ENCODE assay signal across 20 cellular contexts in the genomic region with DNA sequence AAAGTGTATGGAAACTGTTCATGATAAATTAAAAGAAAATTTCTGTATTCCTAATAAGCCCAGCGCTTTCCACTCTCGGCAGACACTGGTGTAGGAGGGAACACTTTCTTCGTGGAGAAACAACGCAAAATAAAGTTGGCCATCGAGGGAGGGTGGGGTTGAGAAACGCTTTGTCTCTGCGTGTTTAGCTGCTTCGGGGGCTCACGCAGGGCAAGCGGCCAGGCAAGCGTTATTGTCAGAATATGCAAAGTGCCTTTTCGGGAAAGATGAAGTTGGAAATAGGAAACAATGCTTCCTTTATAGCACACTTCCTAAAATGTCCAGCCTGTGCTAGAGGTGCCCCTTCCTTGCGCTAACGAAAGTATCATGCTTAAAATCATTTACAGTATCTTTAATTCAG. TPM values are rescaled to one million over a fixed set of nuclear protein-coding genes. Genes with fewer than 3 reads are reported as not detected.
DNase-seq lines count a peak whose midpoint lies in the region; ATAC-seq and TF ChIP-seq lines count a peak whose summit lies in the region.
"Had no signal": no experiment of that assay in that cellular context is flagged by ENCODE, and none has a peak within 500 bp of the region (broad histone marks: within the 10 kb centered on the region; RNA-seq: fewer than 3 reads in every experiment).

No MANE protein-coding gene starts in this region.

- DNase-seq in activated T-cell treated with anti-CD3 and anti-CD28 coated beads, Interleukin-2, amount 50 U/mL, for 24 hours: no peak
- no peak for DNase-seq in activated T-cell treated with anti-CD3 and anti-CD28 coated beads, Interleukin-2, amount 50 U/mL, for 1 hour
- no peak for DNase-seq in adipocyte (ENCODE audit: low read depth)
- DNase-seq in kidney glomerular epithelial cell (lab: John Stamatoyannopoulos, UW): no peak
- no peak for DNase-seq in NCI-H2081 treated with DMSO at 0.1 percent for 48 hours (lab: John Stamatoyannopoulos, UW)
- DNase-seq: CD4-positive, alpha-beta memory T cell; erythroblast; HCEC 1CT; NCI-H1436 treated with DMSO at 0.1 percent for 48 hours; stimulated activated CD4-positive, alpha-beta T cell treated with anti-CD3 and anti-CD28 coated beads, Interleukin-2, amount 100 ng/mL, for 24 hours; stomach had no signal

- peak overlapping the region; percentile 63 for H3K27ac Mint-ChIP-seq in activated T-cell treated with anti-CD3 and anti-CD28 coated beads, Interleukin-2, amount 50 U/mL, for 24 hours
- H3K27ac Mint-ChIP-seq: mesothelial cell of epicardium had no signal

- H3K36me3 ChIP-seq in adipocyte (ENCODE audit: control insufficient read depth, insufficient read depth, low read length, severe bottlenecking) (no peaks in the 10 kb centered on the region), neural cell (ENCODE audit: insufficient read depth, low read length) (no peaks in the 10 kb centered on the region), subcutaneous abdominal adipose tissue (ENCODE audit: control insufficient read depth in 5 of 5, insufficient read depth in 5 of 5, low read length in 5 of 5) (no peaks in the 10 kb centered on the region)
- H3K36me3 ChIP-seq: gastroesophageal sphincter, sigmoid colon, stomach had no signal

- no peak for ATAC-seq in GM19397 (IDR thresholded peaks at IDR 0.05; ENCODE audit: unreplicated experiment)
- ATAC-seq: gastroesophageal sphincter, HepG2 had no signal

- TF ChIP-seq CTCF in neural cell (IDR thresholded peaks at IDR 0.05; ENCODE audit: poor library complexity, severe bottlenecking): no peak

- H3K36me3 Mint-ChIP-seq in activated T-cell treated with anti-CD3 and anti-CD28 coated beads, Interleukin-2, amount 50 U/mL, for 24 hours (ENCODE audit: low read depth): no peaks in the 10 kb centered on the region
- H3K36me3 Mint-ChIP-seq: CD4-positive, alpha-beta memory T cell; mesothelial cell of epicardium had no signal

- no peak for TF ChIP-seq EP300 in neural cell (conservative IDR thresholded peaks at IDR 0.05; ENCODE audit: poor library complexity, severe bottlenecking)

- no peak overlapping the region for H3K4me2 ChIP-seq in neural cell (ENCODE audit: low read length)

- H3K4me1 Mint-ChIP-seq in activated T-cell treated with anti-CD3 and anti-CD28 coated beads, Interleukin-2, amount 50 U/mL, for 24 hours (ENCODE audit: low read depth): peaks cover 21% of the 10 kb centered on the region

- no peaks in the 10 kb centered on the region for H3K79me2 ChIP-seq in neural cell (replicated peaks; ENCODE audit: insufficient read depth, low read length)

- H3K9me2 ChIP-seq in neural cell (ENCODE audit: insufficient read depth, low read length): no peaks in the 10 kb centered on the region

- peaks cover 75% of the 10 kb centered on the region for H3K27me3 Mint-ChIP-seq in activated T-cell treated with anti-CD3 and anti-CD28 coated beads, Interleukin-2, amount 50 U/mL, for 24 hours

- H3F3A ChIP-seq in neural cell (ENCODE audit: insufficient read depth, low read length, poor library complexity, severe bottlenecking): no peaks in the 10 kb centered on the region

- H3K27me3 ChIP-seq in adipocyte (replicated peaks; ENCODE audit: control insufficient read depth, insufficient read depth, low read length): no peaks in the 10 kb centered on the region
- peaks cover 94% of the 10 kb centered on the region for H3K27me3 ChIP-seq in neural cell (ENCODE audit: insufficient read depth, low read depth, low read length)
- H3K27me3 ChIP-seq in subcutaneous abdominal adipose tissue (ENCODE audit: control insufficient read depth in 5 of 5, insufficient read depth in 4 of 5, low read length in 5 of 5): peaks cover 0 to 8% (median 0%) of the 10 kb centered on the region in 5 donors

- H3K4me1 ChIP-seq in adipocyte (ENCODE audit: control insufficient read depth, insufficient read depth, low read length): peaks cover 19% of the 10 kb centered on the region
- peaks cover 1 to 76% (median 67%) of the 10 kb centered on the region in 5 donors for H3K4me1 ChIP-seq in subcutaneous abdominal adipose tissue (ENCODE audit: control insufficient read depth in 5 of 5, insufficient read depth in 5 of 5, low read length in 5 of 5)

- H3K27ac ChIP-seq in neural cell (ENCODE audit: low read length): no peak overlapping the region
- H3K27ac ChIP-seq in subcutaneous abdominal adipose tissue (ENCODE audit: low read depth, low read length): peak overlapping the region; percentile 37
- H3K27ac ChIP-seq: sigmoid colon, VCaP had no signal

- no peak for TF ChIP-seq RAD21 in neural cell (conservative IDR thresholded peaks at IDR 0.05)

- H2AFZ ChIP-seq in neural cell (ENCODE audit: low read depth, low read length): no peak overlapping the region

- no peaks in the 10 kb centered on the region for H3K9me3 Mint-ChIP-seq in activated T-cell treated with anti-CD3 and anti-CD28 coated beads, Interleukin-2, amount 50 U/mL, for 24 hours
- H3K9me3 Mint-ChIP-seq: central memory CD8-positive, alpha-beta T cell; mesothelial cell of epicardium had no signal

- H3K9me3 ChIP-seq in adipocyte (ENCODE audit: control insufficient read depth, low read length) (no peaks in the 10 kb centered on the region), neural cell (ENCODE audit: low read length) (no peaks in the 10 kb centered on the region), subcutaneous abdominal adipose tissue (ENCODE audit: control insufficient read depth in 5 of 5, low read length in 5 of 5) (no peaks in the 10 kb centered on the region)
- H3K9me3 ChIP-seq: gastroesophageal sphincter, sigmoid colon, stomach had no signal

- peak overlapping the region; percentile 85 for H3K4me3 ChIP-seq in adipocyte (ENCODE audit: low read length)
- no peak overlapping the region for H3K4me3 ChIP-seq in neural cell (ENCODE audit: low read length)
- peak overlapping the region in 4 of 5 donors; percentile 44 to 69 (median 52) for H3K4me3 ChIP-seq in subcutaneous abdominal adipose tissue (ENCODE audit: low read depth in 1 of 5, low read length in 5 of 5)

- H3K9ac ChIP-seq in adipocyte (ENCODE audit: low read length) (peak overlapping the region; percentile 88), neural cell (ENCODE audit: low read length) (no peak overlapping the region), subcutaneous abdominal adipose tissue (ENCODE audit: low read length in 5 of 5) (peak overlapping the region in 2 of 5 donors; percentile 17 to 23)

- H3K4me3 Mint-ChIP-seq in activated T-cell treated with anti-CD3 and anti-CD28 coated beads, Interleukin-2, amount 50 U/mL, for 24 hours: no peak overlapping the region
- H3K4me3 Mint-ChIP-seq: central memory CD8-positive, alpha-beta T cell; mesothelial cell of epicardium had no signal

- no peaks in the 10 kb centered on the region for H4K20me1 ChIP-seq in neural cell (ENCODE audit: insufficient read depth)

TF ChIP-seq in neural cell, 6 proteins besides CTCF, POLR2A, EP300 and RAD21:
- TF ChIP-seq POLR2AphosphoS5 (IDR thresholded peaks at IDR 0.05): peak; percentile 49
- TF ChIP-seq EZH2 (IDR thresholded peaks at IDR 0.05; ENCODE audit: borderline replicate concordance, insufficient read depth, low read length, poor library complexity, severe bottlenecking): no peak
- no peak for TF ChIP-seq TAF1 (IDR thresholded peaks at IDR 0.05; ENCODE audit: low read depth)
- no peak for TF ChIP-seq SMC3 (conservative IDR thresholded peaks at IDR 0.05; ENCODE audit: poor library complexity)
- TF ChIP-seq, protein P1, sequence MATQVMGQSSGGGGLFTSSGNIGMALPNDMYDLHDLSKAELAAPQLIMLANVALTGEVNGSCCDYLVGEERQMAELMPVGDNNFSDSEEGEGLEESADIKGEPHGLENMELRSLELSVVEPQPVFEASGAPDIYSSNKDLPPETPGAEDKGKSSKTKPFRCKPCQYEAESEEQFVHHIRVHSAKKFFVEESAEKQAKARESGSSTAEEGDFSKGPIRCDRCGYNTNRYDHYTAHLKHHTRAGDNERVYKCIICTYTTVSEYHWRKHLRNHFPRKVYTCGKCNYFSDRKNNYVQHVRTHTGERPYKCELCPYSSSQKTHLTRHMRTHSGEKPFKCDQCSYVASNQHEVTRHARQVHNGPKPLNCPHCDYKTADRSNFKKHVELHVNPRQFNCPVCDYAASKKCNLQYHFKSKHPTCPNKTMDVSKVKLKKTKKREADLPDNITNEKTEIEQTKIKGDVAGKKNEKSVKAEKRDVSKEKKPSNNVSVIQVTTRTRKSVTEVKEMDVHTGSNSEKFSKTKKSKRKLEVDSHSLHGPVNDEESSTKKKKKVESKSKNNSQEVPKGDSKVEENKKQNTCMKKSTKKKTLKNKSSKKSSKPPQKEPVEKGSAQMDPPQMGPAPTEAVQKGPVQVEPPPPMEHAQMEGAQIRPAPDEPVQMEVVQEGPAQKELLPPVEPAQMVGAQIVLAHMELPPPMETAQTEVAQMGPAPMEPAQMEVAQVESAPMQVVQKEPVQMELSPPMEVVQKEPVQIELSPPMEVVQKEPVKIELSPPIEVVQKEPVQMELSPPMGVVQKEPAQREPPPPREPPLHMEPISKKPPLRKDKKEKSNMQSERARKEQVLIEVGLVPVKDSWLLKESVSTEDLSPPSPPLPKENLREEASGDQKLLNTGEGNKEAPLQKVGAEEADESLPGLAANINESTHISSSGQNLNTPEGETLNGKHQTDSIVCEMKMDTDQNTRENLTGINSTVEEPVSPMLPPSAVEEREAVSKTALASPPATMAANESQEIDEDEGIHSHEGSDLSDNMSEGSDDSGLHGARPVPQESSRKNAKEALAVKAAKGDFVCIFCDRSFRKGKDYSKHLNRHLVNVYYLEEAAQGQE (IDR thresholded peaks at IDR 0.05; ENCODE audit: borderline replicate concordance): no peak

RNA-seq across cellular contexts. Expression of a gene that starts 1.9 kb away (rescaled TPM):
- polyA plus RNA-seq in neural cell: 0.38 and 0.98 TPM in 2 replicates
- polyA minus RNA-seq in neural cell: 0.49 and 1.2 TPM in 2 replicates
- polyA plus RNA-seq: CD4-positive, alpha-beta memory T cell; HepG2 had no signal
